9 cellular contexts compared by ENCODE assay signal in the genomic region with DNA sequence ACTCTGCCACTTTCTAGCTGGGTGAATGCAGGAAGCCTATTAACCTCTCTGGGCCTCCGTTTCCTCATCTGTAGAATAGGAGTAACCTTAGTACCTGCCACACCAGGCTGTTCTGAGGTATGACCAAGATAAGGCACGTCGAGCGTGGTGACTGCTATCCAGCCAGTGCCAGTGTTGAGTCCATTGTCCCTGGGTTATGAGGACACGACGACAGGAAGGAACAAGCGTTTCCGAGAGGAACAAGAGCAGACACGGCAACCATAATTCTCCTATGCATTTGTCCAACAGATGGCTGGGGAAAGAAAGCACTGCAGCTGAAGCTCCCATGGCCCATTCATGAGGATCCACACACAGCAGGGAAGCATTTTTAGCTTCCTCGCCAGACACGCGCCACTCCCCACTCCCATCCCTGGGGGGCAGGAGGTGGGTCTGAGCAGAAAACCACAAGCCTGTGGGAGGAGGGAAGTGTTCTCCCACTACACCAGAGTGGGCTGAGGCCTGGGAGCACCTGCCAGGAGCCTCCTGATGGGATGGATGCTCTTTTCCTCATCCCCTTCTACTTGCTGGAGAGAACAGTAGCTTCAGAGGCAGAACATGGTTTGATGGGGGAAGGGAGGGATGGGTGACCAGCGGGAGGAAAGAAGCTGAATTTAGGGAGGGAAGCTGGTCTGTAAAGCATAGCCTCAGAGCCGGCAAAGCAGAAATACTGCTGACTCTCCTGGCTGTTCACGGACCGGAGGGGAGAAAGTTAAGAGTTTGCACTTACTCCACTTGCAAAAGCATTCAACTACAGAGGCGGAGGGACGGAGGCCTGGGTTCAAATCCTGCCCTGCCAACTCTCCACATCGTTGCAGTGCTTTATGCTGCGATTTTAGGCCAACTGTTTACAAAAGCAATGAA. TPM values are rescaled to one million over a fixed set of nuclear protein-coding genes. Genes with fewer than 3 reads are reported as not detected.
DNase-seq lines count a peak whose midpoint lies in the region; ATAC-seq and TF ChIP-seq lines count a peak whose summit lies in the region.
"Had no signal": no experiment of that assay in that cellular context is flagged by ENCODE, and none has a peak within 500 bp of the region (broad histone marks: within the 10 kb centered on the region; RNA-seq: fewer than 3 reads in every experiment).

No MANE protein-coding gene starts in this region.

- peak overlapping the region; percentile 96 for H3K4me3 Mint-ChIP-seq in activated CD8-positive, alpha-beta memory T cell treated with anti-CD3 and anti-CD28 coated beads, Interleukin-2, amount 10 ng/mL, durations not matched to agents 7 days and 5 days
- H3K4me3 Mint-ChIP-seq in T-helper 2 cell treated with Interferon-gamma antibody and Interleukin-4, amounts not matched to agents 5 μg/mL and 100 μg/mL, for 36 hours: peak overlapping the region; percentile 99

- peaks cover 25% of the 10 kb centered on the region for H3K4me1 ChIP-seq in iPS-20b (ENCODE audit: insufficient read depth, low read length)
- H3K4me1 ChIP-seq in thoracic aorta (ENCODE audit: control insufficient read depth in 1 of 2, low read depth in 2 of 2): peaks cover 0 to 21% of the 10 kb centered on the region in 2 donors

- no peak overlapping the region for H3K9ac ChIP-seq in iPS-20b (ENCODE audit: low read depth, low read length)

- H3K27me3 ChIP-seq in iPS-20b (ENCODE audit: insufficient read depth, low read length) (peaks cover 11% of the 10 kb centered on the region), thoracic aorta (replicated peaks; ENCODE audit: insufficient read depth) (no peaks in the 10 kb centered on the region)

- peaks cover 26% of the 10 kb centered on the region for H3K36me3 ChIP-seq in iPS-20b (ENCODE audit: insufficient read depth, low read depth, low read length)
- H3K36me3 ChIP-seq in thoracic aorta: no peaks in the 10 kb centered on the region
- H3K36me3 ChIP-seq: prostate gland had no signal

- intact Hi-C loops in head of caudate nucleus (cut with DNase I): no loop called here

- H3K27ac Mint-ChIP-seq in activated CD8-positive, alpha-beta memory T cell treated with anti-CD3 and anti-CD28 coated beads, Interleukin-2, amount 10 ng/mL, durations not matched to agents 7 days and 5 days: peak overlapping the region; percentile 91
- peak overlapping the region; percentile 84 for H3K27ac Mint-ChIP-seq in T-helper 2 cell treated with Interferon-gamma antibody and Interleukin-4, amounts not matched to agents 5 μg/mL and 100 μg/mL, for 36 hours

- CTCF ChIA-PET in activated CD8-positive, alpha-beta memory T cell treated with anti-CD3 and anti-CD28 coated beads, Interleukin-2, amount 10 ng/mL, durations not matched to agents 7 days and 5 days (lab: Charles Lee): interaction anchor here (1.1 to 9.7 kb wide), 8 partner anchors 10 to 109 kb away, joined by 3 to 88 read pairs (median 9); no protein-coding TSS in a partner anchor

- peaks cover 60% of the 10 kb centered on the region for H3K4me1 Mint-ChIP-seq in activated CD8-positive, alpha-beta memory T cell treated with anti-CD3 and anti-CD28 coated beads, Interleukin-2, amount 10 ng/mL, durations not matched to agents 7 days and 5 days
- H3K4me1 Mint-ChIP-seq in T-helper 2 cell treated with Interferon-gamma antibody and Interleukin-4, amounts not matched to agents 5 μg/mL and 100 μg/mL, for 36 hours (ENCODE audit: low read depth): peaks cover 59% of the 10 kb centered on the region

- H3K36me3 Mint-ChIP-seq in activated CD8-positive, alpha-beta memory T cell treated with anti-CD3 and anti-CD28 coated beads, Interleukin-2, amount 10 ng/mL, durations not matched to agents 7 days and 5 days: peaks cover 69% of the 10 kb centered on the region
- H3K36me3 Mint-ChIP-seq in T-helper 2 cell treated with Interferon-gamma antibody and Interleukin-4, amounts not matched to agents 5 μg/mL and 100 μg/mL, for 36 hours (ENCODE audit: low read depth): peaks cover 66% of the 10 kb centered on the region

- no peak for ATAC-seq in activated CD8-positive, alpha-beta memory T cell treated with anti-CD3 and anti-CD28 coated beads, Interleukin-2, amount 10 ng/mL, durations not matched to agents 7 days and 5 days
- ATAC-seq in thoracic aorta (ENCODE audit: insufficient number of reproducible peaks, low FRiP score, low read depth): no peak

- H3K27ac ChIP-seq in iPS-20b (ENCODE audit: low read length): no peak overlapping the region
- H3K27ac ChIP-seq in thoracic aorta: no peak overlapping the region
- H3K27ac ChIP-seq: prostate gland had no signal

- H3K9me3 ChIP-seq in iPS-20b (ENCODE audit: insufficient read depth, low read depth, low read length) (no peaks in the 10 kb centered on the region), thoracic aorta (no peaks in the 10 kb centered on the region)
- H3K9me3 ChIP-seq: prostate gland had no signal

- TF ChIP-seq CTCF in thoracic aorta (IDR thresholded peaks at IDR 0.05): no peak

- DNase-seq in activated CD8-positive, alpha-beta memory T cell treated with anti-CD3 and anti-CD28 coated beads, Interleukin-2, amount 10 ng/mL, durations not matched to agents 7 days and 5 days: peak; percentile 43
- DNase-seq in activated CD8-positive, alpha-beta memory T cell treated with anti-CD3 and anti-CD28 coated beads, Interleukin-2, amount 50 U/mL, for 4 hours: no peak
- DNase-seq in T-helper 2 cell treated with Interferon-gamma antibody and Interleukin-4, amounts not matched to agents 5 μg/mL and 100 μg/mL, for 36 hours (ENCODE audit: low spot score): no peak
- DNase-seq in thoracic aorta (ENCODE audit: low spot score) (no peak), head of caudate nucleus (no peak), amniotic stem cell (lab: John Stamatoyannopoulos, UW) (no peak)
- DNase-seq in activated CD8-positive, alpha-beta memory T cell treated with anti-CD3 and anti-CD28 coated beads, Interleukin-2, amount 50 U/mL, for 48 hours: no peak

- H3K9me3 Mint-ChIP-seq in activated CD8-positive, alpha-beta memory T cell treated with anti-CD3 and anti-CD28 coated beads, Interleukin-2, amount 10 ng/mL, durations not matched to agents 7 days and 5 days (ENCODE audit: low read depth): no peaks in the 10 kb centered on the region
- peaks cover 9% of the 10 kb centered on the region for H3K9me3 Mint-ChIP-seq in T-helper 2 cell treated with Interferon-gamma antibody and Interleukin-4, amounts not matched to agents 5 μg/mL and 100 μg/mL, for 36 hours

- H3K4me3 ChIP-seq in iPS-20b (ENCODE audit: low read length): peak overlapping the region; percentile 4; the same call in 1 of the 2 replicates
- H3K4me3 ChIP-seq in thoracic aorta: peak overlapping the region; percentile 75
- H3K4me3 ChIP-seq: prostate gland had no signal

- peaks cover 13% of the 10 kb centered on the region for H3K27me3 Mint-ChIP-seq in activated CD8-positive, alpha-beta memory T cell treated with anti-CD3 and anti-CD28 coated beads, Interleukin-2, amount 10 ng/mL, durations not matched to agents 7 days and 5 days
- H3K27me3 Mint-ChIP-seq in T-helper 2 cell treated with Interferon-gamma antibody and Interleukin-4, amounts not matched to agents 5 μg/mL and 100 μg/mL, for 36 hours (ENCODE audit: low read depth): peaks cover 11% of the 10 kb centered on the region

RNA-seq across cellular contexts. Expression of a gene that starts 2.7 kb away (rescaled TPM):
- total RNA-seq in activated CD8-positive, alpha-beta memory T cell treated with anti-CD3 and anti-CD28 coated beads, Interleukin-2, amount 10 ng/mL, durations not matched to agents 7 days and 5 days: 1,000 to 10,000 TPM; 1,052 to 1,190 TPM
- total RNA-seq in thoracic aorta: 10 to 100 TPM; 32.0 to 46.8 TPM

RNA-seq across cellular contexts. Expression of a gene that starts 33.1 kb away (rescaled TPM):
- 10 to 100 TPM; 38.5 to 44.9 TPM for total RNA-seq in activated CD8-positive, alpha-beta memory T cell treated with anti-CD3 and anti-CD28 coated beads, Interleukin-2, amount 10 ng/mL, durations not matched to agents 7 days and 5 days
- total RNA-seq in thoracic aorta: 10 to 100 TPM; 63.9 to 79.7 TPM

Comparison
In these comparisons a context has a peak if more than half of its experiments do, and no peak if none do; other contexts are left out.
1. RNA of a gene that starts 2.7 kb away (total RNA-seq): 1,052 to 1,190 TPM in activated CD8-positive, alpha-beta memory T cell treated with anti-CD3 and anti-CD28 coated beads, Interleukin-2, amount 10 ng/mL, durations not matched to agents 7 days and 5 days; 32.0 to 46.8 TPM in thoracic aorta; every median in the first group is over 10 times any median in the second.